ENCODE assay signal across 1 cellular context in the genomic region with DNA sequence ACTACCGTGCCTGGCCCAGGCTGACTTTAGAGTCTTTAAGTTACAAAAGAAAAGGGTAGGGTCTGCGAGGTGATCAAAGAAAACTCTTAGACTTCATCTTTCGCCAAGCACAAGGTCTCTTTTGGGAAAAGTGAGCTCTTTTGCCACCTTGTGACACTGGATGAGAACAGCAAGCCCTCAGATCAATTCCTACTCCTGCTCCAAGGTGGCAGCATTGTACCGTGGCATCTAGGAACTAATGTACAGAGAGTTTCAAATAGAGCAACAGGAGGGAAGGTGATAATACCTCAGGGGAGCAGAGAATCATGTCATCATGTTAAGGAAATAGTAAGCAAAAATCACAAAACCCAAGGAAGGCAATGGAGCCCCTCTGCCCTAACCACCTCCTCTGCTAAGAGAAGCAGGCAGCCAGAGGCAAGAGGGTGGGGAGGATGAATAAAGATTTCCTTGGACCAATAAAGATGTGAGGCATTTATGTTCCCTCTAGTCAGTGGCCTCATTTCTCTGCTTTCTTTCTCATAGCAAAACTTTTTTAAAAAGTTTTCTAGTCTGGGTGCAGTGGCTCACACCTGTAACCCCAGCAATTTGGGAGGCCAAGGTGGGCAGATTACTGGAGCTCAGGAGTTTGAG.
TF ChIP-seq lines count a peak whose summit lies in the region.

No MANE protein-coding gene starts in this region.

TF ChIP-seq in HepG2, 621 proteins besides CTCF, POLR2A, EP300 and RAD21 (continued from another document and continues in another):
- TF ChIP-seq, protein P1, sequence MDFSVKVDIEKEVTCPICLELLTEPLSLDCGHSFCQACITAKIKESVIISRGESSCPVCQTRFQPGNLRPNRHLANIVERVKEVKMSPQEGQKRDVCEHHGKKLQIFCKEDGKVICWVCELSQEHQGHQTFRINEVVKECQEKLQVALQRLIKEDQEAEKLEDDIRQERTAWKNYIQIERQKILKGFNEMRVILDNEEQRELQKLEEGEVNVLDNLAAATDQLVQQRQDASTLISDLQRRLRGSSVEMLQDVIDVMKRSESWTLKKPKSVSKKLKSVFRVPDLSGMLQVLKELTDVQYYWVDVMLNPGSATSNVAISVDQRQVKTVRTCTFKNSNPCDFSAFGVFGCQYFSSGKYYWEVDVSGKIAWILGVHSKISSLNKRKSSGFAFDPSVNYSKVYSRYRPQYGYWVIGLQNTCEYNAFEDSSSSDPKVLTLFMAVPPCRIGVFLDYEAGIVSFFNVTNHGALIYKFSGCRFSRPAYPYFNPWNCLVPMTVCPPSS (IDR thresholded peaks at IDR 0.05), result no peak
- no peak for TF ChIP-seq FOXP1 (IDR thresholded peaks at IDR 0.05)
- TF ChIP-seq FOXP1 (CRISPR knock-in tag; IDR thresholded peaks at IDR 0.05), result no peak
- TF ChIP-seq ZNF367 (CRISPR knock-in tag; IDR thresholded peaks at IDR 0.05; ENCODE audit: borderline replicate concordance), result no peak
- no peak for TF ChIP-seq ISL2 (CRISPR knock-in tag; IDR thresholded peaks at IDR 0.05)
- peak; percentile 26 for TF ChIP-seq XRCC5 (optimal IDR thresholded peaks at IDR 0.05; ENCODE audit: low read length)
- peak; percentile 20; the same call in 1 of the 2 replicates for TF ChIP-seq MIER3 (CRISPR knock-in tag; IDR thresholded peaks at IDR 0.05; ENCODE audit: borderline replicate concordance)
- TF ChIP-seq CBFB (CRISPR knock-in tag; IDR thresholded peaks at IDR 0.05), result no peak
- no peak for TF ChIP-seq ASH2L (IDR thresholded peaks at IDR 0.05; ENCODE audit: insufficient read length, low read depth, low read length)
- no peak for TF ChIP-seq ZC3H4 (CRISPR knock-in tag; IDR thresholded peaks at IDR 0.05; ENCODE audit: borderline replicate concordance)
- peak; percentile 53; the same call in 1 of the 2 replicates for TF ChIP-seq BCL6 (CRISPR knock-in tag; IDR thresholded peaks at IDR 0.05)
- no peak for TF ChIP-seq MEIS1 (CRISPR knock-in tag; IDR thresholded peaks at IDR 0.05; ENCODE audit: borderline replicate concordance)
- TF ChIP-seq GTF3A (CRISPR knock-in tag; conservative IDR thresholded peaks at IDR 0.05), result no peak
- no peak for TF ChIP-seq EZH2 (conservative IDR thresholded peaks at IDR 0.05; ENCODE audit: low read depth, low read length)
- TF ChIP-seq, protein P2, sequence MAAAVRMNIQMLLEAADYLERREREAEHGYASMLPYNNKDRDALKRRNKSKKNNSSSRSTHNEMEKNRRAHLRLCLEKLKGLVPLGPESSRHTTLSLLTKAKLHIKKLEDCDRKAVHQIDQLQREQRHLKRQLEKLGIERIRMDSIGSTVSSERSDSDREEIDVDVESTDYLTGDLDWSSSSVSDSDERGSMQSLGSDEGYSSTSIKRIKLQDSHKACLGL (CRISPR knock-in tag; IDR thresholded peaks at IDR 0.05), result no peak
- no peak for TF ChIP-seq AGO1 (IDR thresholded peaks at IDR 0.05; ENCODE audit: low read depth, low read length, poor library complexity, severe bottlenecking)
- no peak for TF ChIP-seq RARG (CRISPR knock-in tag; IDR thresholded peaks at IDR 0.05; ENCODE audit: low read depth)
- no peak for TF ChIP-seq ZNF44 (CRISPR knock-in tag; IDR thresholded peaks at IDR 0.05)
- no peak for TF ChIP-seq MAF1 (CRISPR knock-in tag; IDR thresholded peaks at IDR 0.05; ENCODE audit: borderline replicate concordance)
- no peak for TF ChIP-seq ZNF251 (CRISPR knock-in tag; IDR thresholded peaks at IDR 0.05)
- TF ChIP-seq STAG1 (CRISPR knock-in tag; IDR thresholded peaks at IDR 0.05), result peak; percentile 94
- TF ChIP-seq CAMTA2 (CRISPR knock-in tag; IDR thresholded peaks at IDR 0.05; ENCODE audit: borderline replicate concordance), result no peak
- TF ChIP-seq ZSCAN29 (CRISPR knock-in tag; conservative IDR thresholded peaks at IDR 0.05), result no peak
- no peak for TF ChIP-seq PAXIP1 (CRISPR knock-in tag; conservative IDR thresholded peaks at IDR 0.05)
- TF ChIP-seq ZBTB3 (CRISPR knock-in tag; IDR thresholded peaks at IDR 0.05; ENCODE audit: borderline replicate concordance, low read depth), result no peak
- TF ChIP-seq KMT2A (CRISPR knock-in tag; IDR thresholded peaks at IDR 0.05), result no peak
- no peak for TF ChIP-seq ZNF616 (CRISPR knock-in tag; IDR thresholded peaks at IDR 0.05; ENCODE audit: low read depth)
- no peak for TF ChIP-seq SNAPC2 (CRISPR knock-in tag; IDR thresholded peaks at IDR 0.05)
- TF ChIP-seq GABPA (IDR thresholded peaks at IDR 0.05; ENCODE audit: low read depth, low read length), result no peak
- TF ChIP-seq GABPA (CRISPR knock-in tag; IDR thresholded peaks at IDR 0.05; ENCODE audit: low read depth), result no peak
- TF ChIP-seq FOXK1 (CRISPR knock-in tag; IDR thresholded peaks at IDR 0.05; ENCODE audit: borderline replicate concordance, low read depth), result no peak
- TF ChIP-seq RNF219 (CRISPR knock-in tag; IDR thresholded peaks at IDR 0.05), result no peak
- TF ChIP-seq NAIF1 (CRISPR knock-in tag; IDR thresholded peaks at IDR 0.05; ENCODE audit: borderline replicate concordance), result no peak
- no peak for TF ChIP-seq PRDM4 (CRISPR knock-in tag; IDR thresholded peaks at IDR 0.05; ENCODE audit: borderline replicate concordance)
- TF ChIP-seq ZNF142 (CRISPR knock-in tag; IDR thresholded peaks at IDR 0.05), result no peak
- TF ChIP-seq ZNF652 (CRISPR knock-in tag; IDR thresholded peaks at IDR 0.05; ENCODE audit: borderline replicate concordance, low read depth), result no peak
- TF ChIP-seq, protein P3, sequence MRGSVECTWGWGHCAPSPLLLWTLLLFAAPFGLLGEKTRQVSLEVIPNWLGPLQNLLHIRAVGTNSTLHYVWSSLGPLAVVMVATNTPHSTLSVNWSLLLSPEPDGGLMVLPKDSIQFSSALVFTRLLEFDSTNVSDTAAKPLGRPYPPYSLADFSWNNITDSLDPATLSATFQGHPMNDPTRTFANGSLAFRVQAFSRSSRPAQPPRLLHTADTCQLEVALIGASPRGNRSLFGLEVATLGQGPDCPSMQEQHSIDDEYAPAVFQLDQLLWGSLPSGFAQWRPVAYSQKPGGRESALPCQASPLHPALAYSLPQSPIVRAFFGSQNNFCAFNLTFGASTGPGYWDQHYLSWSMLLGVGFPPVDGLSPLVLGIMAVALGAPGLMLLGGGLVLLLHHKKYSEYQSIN (CRISPR knock-in tag; IDR thresholded peaks at IDR 0.05; ENCODE audit: borderline replicate concordance), result no peak
- no peak for TF ChIP-seq ZNF512 (CRISPR knock-in tag; IDR thresholded peaks at IDR 0.05)
- TF ChIP-seq MIXL1 (CRISPR knock-in tag; IDR thresholded peaks at IDR 0.05), result peak; percentile 35; the same call in 1 of the 2 replicates
- no peak for TF ChIP-seq ZNF256 (CRISPR knock-in tag; conservative IDR thresholded peaks at IDR 0.05)
- TF ChIP-seq ISX (CRISPR knock-in tag; conservative IDR thresholded peaks at IDR 0.05), result no peak
